Comparison of ENCODE assay signal across 8 cellular contexts in the genomic region with DNA sequence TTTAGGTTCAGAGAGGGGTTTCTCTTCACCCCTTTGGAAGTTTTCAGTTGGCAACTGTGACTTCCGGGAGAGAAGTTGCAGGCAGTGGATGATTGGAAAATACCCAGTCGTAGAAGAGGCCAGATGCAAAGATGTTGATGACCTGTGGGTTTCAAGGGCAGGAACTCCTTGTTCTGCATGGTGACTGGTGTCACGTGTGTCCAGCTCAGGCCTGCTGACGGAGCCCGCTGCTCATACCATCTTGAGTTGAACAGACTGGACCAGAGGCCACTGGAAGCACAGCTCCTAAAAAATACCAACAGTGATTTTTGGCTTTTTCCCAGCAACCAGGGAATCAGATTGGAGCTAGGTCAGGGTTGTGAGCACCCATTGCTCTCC.
DNase-seq lines count a peak whose midpoint lies in the region; ATAC-seq, FAIRE-seq and TF ChIP-seq lines count a peak whose summit lies in the region.
"Had no signal": no experiment of that assay in that cellular context is flagged by ENCODE, and none has a peak within 500 bp of the region (broad histone marks: within the 10 kb centered on the region; RNA-seq: fewer than 3 reads in every experiment).

No MANE protein-coding gene starts in this region.

- peaks cover 23% of the 10 kb centered on the region for H3K4me1 ChIP-seq in SJCRH30
- peaks cover 25% of the 10 kb centered on the region for H3K4me1 ChIP-seq in mucosa of stomach (ENCODE audit: control insufficient read depth, insufficient read depth, low read length)
- peaks cover 60% of the 10 kb centered on the region for H3K4me1 ChIP-seq in vagina

- no peak for TF ChIP-seq POLR2A in vagina (IDR thresholded peaks at IDR 0.05)

- H3K4me3 ChIP-seq in SJCRH30 (no peak overlapping the region), mucosa of stomach (ENCODE audit: low read length) (peak overlapping the region; percentile 25), vagina (peak overlapping the region; percentile 17 to 25)

- intact Hi-C loops in vagina (cut with DNase I), result loop anchor here (10.0 kb wide), 1 partner anchor 249 kb away; a partner anchor contains a TSS

- H3K27me3 ChIP-seq in SJCRH30 (no peaks in the 10 kb centered on the region), mucosa of stomach (ENCODE audit: control insufficient read depth, insufficient read depth, low read length) (no peaks in the 10 kb centered on the region), vagina (no peaks in the 10 kb centered on the region)

- FAIRE-seq in D721Med (lab: Jason Lieb, UNC), result no peak

- H3K36me3 ChIP-seq in SJCRH30 (no peaks in the 10 kb centered on the region), mucosa of stomach (ENCODE audit: control insufficient read depth, insufficient read depth, low read length) (no peaks in the 10 kb centered on the region), vagina (no peaks in the 10 kb centered on the region)

- TF ChIP-seq CTCF in vagina (IDR thresholded peaks at IDR 0.05), result no peak
- TF ChIP-seq CTCF in D721Med (IDR thresholded peaks at IDR 0.05; ENCODE audit: insufficient read depth, missing control alignments), result no peak

- DNase-seq in SJCRH30, result no peak
- DNase-seq in fibroblast of gingiva (ENCODE audit: low read depth), result peak; percentile 82
- DNase-seq in vagina (ENCODE audit: extremely low spot score in 2 of 2), result no peak
- no peak for DNase-seq in D721Med (ENCODE audit: insufficient read length, low spot score)
- DNase-seq: SW 1271 had no signal

- H3K9me3 ChIP-seq in SJCRH30 (replicated peaks), result no peaks in the 10 kb centered on the region
- H3K9me3 ChIP-seq in mucosa of stomach (ENCODE audit: control insufficient read depth, low read length), result no peaks in the 10 kb centered on the region
- H3K9me3 ChIP-seq in vagina, result no peaks in the 10 kb centered on the region

- ATAC-seq in HG02870 (IDR thresholded peaks at IDR 0.05; ENCODE audit: unreplicated experiment) (no peak), GM18861 (IDR thresholded peaks at IDR 0.05; ENCODE audit: unreplicated experiment) (no peak)

- H3K27ac ChIP-seq in SJCRH30 (peak overlapping the region; percentile 15), vagina (peak overlapping the region; percentile 86)

- peak overlapping the region; percentile 56 for H3K9ac ChIP-seq in mucosa of stomach (ENCODE audit: low read length)
